ENCODE assay signal across 1 cellular context in the genomic region with DNA sequence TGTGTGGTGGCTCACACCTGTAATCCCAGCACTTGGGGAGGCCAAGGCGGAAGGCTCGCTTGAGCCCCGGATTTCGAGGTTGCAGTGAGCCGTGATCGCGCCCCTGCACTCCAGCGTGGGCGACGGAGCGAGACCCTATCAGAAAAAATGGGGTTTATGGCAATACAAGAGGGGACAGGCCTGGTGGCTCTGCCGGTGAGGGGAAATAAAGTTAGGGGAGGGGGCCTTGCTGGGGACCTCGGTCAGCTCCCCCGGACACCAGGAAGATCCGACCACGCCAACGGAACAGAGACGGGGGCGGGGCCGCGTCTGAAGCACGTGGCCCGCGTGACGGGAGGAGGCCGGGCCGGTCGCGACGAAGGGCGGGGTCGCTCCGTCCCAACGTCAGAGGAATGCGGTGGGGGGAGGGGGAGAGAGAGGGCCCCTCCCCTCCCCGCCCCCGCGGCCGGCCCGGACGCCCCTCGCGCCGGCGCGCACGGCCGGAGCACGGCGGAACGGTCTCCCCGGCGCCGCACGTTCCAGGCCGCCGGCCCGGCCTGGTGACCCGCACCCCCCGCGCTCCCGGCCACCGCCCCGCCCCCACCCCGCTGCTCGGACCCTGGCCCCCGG.
TF ChIP-seq lines count a peak whose summit lies in the region.

No MANE protein-coding gene starts in this region.

TF ChIP-seq in WTC11, 78 proteins besides CTCF, POLR2A, EP300 and RAD21 (continued from another document and continues in another):
- TF ChIP-seq USF1 (CRISPR knock-in tag; IDR thresholded peaks at IDR 0.05) (peak; percentile 89), E2F1 (CRISPR knock-in tag; IDR thresholded peaks at IDR 0.05) (no peak), ZNF317 (CRISPR knock-in tag; IDR thresholded peaks at IDR 0.05; ENCODE audit: borderline replicate concordance, low read depth) (no peak), MLX (CRISPR knock-in tag; IDR thresholded peaks at IDR 0.05) (no peak), ZBTB43 (CRISPR knock-in tag; IDR thresholded peaks at IDR 0.05) (no peak), CDX4 (CRISPR knock-in tag; IDR thresholded peaks at IDR 0.05; ENCODE audit: borderline replicate concordance) (no peak), GTF2I (CRISPR knock-in tag; conservative IDR thresholded peaks at IDR 0.05) (peak; percentile 54; the same call in 1 of the 2 replicates), FOXK1 (CRISPR knock-in tag; IDR thresholded peaks at IDR 0.05) (peak; percentile 80), EMX1 (CRISPR knock-in tag; IDR thresholded peaks at IDR 0.05) (no peak), ZNF121 (CRISPR knock-in tag; IDR thresholded peaks at IDR 0.05) (peak; percentile 5; the same call in 1 of the 2 replicates), CREM (CRISPR knock-in tag; IDR thresholded peaks at IDR 0.05) (no peak; the same call in 1 of the 2 replicates), ZNF416 (CRISPR knock-in tag; IDR thresholded peaks at IDR 0.05) (no peak), FOXJ3 (CRISPR knock-in tag; IDR thresholded peaks at IDR 0.05; ENCODE audit: borderline replicate concordance) (no peak), RELA (CRISPR knock-in tag; IDR thresholded peaks at IDR 0.05; ENCODE audit: borderline replicate concordance) (no peak), USF2 (CRISPR knock-in tag; IDR thresholded peaks at IDR 0.05) (peak; percentile 92), GRHL2 (CRISPR knock-in tag; IDR thresholded peaks at IDR 0.05; ENCODE audit: insufficient replicate concordance, severe bottlenecking) (no peak), ZNF219 (CRISPR knock-in tag; IDR thresholded peaks at IDR 0.05; ENCODE audit: borderline replicate concordance) (no peak), MXD4 (CRISPR knock-in tag; IDR thresholded peaks at IDR 0.05; ENCODE audit: borderline replicate concordance) (no peak), ERG (CRISPR knock-in tag; IDR thresholded peaks at IDR 0.05) (no peak), TEAD4 (CRISPR knock-in tag; IDR thresholded peaks at IDR 0.05) (no peak), ESRRA (CRISPR knock-in tag; IDR thresholded peaks at IDR 0.05; ENCODE audit: borderline replicate concordance) (no peak), JAZF1 (CRISPR knock-in tag; IDR thresholded peaks at IDR 0.05) (no peak), MAX (CRISPR knock-in tag; IDR thresholded peaks at IDR 0.05) (peak; percentile 91), ETV6 (CRISPR knock-in tag; IDR thresholded peaks at IDR 0.05) (no peak), NFATC4 (CRISPR knock-in tag; IDR thresholded peaks at IDR 0.05) (no peak)
- TF ChIP-seq, protein P1, sequence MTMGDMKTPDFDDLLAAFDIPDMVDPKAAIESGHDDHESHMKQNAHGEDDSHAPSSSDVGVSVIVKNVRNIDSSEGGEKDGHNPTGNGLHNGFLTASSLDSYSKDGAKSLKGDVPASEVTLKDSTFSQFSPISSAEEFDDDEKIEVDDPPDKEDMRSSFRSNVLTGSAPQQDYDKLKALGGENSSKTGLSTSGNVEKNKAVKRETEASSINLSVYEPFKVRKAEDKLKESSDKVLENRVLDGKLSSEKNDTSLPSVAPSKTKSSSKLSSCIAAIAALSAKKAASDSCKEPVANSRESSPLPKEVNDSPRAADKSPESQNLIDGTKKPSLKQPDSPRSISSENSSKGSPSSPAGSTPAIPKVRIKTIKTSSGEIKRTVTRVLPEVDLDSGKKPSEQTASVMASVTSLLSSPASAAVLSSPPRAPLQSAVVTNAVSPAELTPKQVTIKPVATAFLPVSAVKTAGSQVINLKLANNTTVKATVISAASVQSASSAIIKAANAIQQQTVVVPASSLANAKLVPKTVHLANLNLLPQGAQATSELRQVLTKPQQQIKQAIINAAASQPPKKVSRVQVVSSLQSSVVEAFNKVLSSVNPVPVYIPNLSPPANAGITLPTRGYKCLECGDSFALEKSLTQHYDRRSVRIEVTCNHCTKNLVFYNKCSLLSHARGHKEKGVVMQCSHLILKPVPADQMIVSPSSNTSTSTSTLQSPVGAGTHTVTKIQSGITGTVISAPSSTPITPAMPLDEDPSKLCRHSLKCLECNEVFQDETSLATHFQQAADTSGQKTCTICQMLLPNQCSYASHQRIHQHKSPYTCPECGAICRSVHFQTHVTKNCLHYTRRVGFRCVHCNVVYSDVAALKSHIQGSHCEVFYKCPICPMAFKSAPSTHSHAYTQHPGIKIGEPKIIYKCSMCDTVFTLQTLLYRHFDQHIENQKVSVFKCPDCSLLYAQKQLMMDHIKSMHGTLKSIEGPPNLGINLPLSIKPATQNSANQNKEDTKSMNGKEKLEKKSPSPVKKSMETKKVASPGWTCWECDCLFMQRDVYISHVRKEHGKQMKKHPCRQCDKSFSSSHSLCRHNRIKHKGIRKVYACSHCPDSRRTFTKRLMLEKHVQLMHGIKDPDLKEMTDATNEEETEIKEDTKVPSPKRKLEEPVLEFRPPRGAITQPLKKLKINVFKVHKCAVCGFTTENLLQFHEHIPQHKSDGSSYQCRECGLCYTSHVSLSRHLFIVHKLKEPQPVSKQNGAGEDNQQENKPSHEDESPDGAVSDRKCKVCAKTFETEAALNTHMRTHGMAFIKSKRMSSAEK (CRISPR knock-in tag; IDR thresholded peaks at IDR 0.05; ENCODE audit: borderline replicate concordance): no peak
- TF ChIP-seq, protein P2, sequence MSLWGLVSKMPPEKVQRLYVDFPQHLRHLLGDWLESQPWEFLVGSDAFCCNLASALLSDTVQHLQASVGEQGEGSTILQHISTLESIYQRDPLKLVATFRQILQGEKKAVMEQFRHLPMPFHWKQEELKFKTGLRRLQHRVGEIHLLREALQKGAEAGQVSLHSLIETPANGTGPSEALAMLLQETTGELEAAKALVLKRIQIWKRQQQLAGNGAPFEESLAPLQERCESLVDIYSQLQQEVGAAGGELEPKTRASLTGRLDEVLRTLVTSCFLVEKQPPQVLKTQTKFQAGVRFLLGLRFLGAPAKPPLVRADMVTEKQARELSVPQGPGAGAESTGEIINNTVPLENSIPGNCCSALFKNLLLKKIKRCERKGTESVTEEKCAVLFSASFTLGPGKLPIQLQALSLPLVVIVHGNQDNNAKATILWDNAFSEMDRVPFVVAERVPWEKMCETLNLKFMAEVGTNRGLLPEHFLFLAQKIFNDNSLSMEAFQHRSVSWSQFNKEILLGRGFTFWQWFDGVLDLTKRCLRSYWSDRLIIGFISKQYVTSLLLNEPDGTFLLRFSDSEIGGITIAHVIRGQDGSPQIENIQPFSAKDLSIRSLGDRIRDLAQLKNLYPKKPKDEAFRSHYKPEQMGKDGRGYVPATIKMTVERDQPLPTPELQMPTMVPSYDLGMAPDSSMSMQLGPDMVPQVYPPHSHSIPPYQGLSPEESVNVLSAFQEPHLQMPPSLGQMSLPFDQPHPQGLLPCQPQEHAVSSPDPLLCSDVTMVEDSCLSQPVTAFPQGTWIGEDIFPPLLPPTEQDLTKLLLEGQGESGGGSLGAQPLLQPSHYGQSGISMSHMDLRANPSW (CRISPR knock-in tag; conservative IDR thresholded peaks at IDR 0.05; ENCODE audit: low read depth): no peak
- TF ChIP-seq, protein P3, sequence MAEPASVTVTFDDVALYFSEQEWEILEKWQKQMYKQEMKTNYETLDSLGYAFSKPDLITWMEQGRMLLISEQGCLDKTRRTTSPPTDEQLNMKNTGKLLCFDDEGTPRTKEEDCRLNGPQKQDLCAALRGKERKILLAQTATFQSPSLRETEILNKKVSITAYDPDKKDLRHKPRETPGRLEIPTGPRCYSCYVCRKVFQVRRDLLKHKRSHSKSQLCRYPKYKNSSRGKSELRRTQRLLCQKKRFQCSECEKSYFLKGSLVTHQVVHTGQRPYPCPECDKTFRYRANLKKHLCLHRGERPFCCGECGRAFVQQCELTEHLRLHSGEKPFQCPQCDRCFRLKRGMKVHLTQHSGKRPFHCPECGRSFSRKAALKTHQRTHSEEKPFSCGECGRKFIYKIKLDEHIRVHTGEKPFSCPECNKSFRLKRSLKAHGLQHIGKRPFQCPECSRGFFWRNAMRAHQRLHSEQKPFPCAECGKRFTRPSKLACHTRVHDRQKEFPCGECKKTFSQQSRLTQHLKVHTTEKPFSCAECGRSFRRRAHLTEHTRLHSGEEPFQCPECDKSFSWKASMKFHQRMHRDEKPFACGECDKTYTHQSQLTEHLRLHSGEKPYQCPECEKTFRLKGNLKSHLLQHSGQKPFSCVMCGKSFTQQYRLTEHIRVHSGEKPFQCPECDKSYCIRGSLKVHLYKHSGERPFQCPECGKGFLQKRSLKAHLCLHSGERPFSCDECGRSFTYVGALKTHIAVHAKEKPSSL (CRISPR knock-in tag; conservative IDR thresholded peaks at IDR 0.05): no peak
- TF ChIP-seq, protein P4, sequence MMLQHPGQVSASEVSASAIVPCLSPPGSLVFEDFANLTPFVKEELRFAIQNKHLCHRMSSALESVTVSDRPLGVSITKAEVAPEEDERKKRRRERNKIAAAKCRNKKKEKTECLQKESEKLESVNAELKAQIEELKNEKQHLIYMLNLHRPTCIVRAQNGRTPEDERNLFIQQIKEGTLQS (CRISPR knock-in tag; conservative IDR thresholded peaks at IDR 0.05): no peak
- TF ChIP-seq, protein P5, sequence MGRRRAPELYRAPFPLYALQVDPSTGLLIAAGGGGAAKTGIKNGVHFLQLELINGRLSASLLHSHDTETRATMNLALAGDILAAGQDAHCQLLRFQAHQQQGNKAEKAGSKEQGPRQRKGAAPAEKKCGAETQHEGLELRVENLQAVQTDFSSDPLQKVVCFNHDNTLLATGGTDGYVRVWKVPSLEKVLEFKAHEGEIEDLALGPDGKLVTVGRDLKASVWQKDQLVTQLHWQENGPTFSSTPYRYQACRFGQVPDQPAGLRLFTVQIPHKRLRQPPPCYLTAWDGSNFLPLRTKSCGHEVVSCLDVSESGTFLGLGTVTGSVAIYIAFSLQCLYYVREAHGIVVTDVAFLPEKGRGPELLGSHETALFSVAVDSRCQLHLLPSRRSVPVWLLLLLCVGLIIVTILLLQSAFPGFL (CRISPR knock-in tag; IDR thresholded peaks at IDR 0.05; ENCODE audit: borderline replicate concordance): no peak
